Comparison of ENCODE assay signal across 9 cellular contexts in the genomic region with DNA sequence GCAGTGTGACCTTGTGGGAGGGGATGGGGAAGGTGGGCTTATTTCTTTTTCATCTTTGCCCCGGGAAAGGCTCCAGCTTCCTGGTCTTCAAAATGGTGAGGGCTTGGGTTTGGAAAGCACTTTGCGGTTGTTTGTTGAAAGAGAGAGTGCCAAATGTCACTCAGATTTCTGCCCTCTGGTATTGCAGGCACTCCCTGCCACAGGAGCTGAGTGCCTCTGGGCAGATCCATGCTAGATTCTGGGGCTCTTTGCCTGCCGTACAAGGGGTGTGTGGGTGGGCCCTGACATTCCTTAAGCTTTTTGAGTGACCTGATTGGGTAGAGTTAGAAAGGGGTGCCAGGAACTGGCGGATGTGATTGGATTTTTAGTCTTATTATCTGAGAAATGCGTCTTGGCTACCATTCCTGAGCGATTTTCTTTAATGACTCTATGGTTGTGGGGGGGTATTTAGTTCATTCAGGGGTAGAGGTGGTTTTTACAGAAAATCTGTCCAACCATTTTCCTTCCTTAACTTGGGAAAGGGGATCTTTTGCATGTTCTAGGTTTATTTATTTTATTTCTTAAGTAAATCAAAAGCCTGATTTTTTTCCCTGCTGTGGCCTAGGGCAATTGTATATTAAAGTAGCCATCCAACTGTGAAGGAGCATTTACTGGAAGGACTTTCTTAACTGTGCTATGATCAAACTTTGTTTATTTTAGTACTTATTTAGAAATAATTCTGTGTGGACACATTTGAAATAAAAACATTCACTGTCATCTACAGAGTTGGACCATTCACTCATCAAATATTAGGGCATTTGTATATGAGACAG. TPM values are rescaled to one million over a fixed set of nuclear protein-coding genes. Genes with fewer than 3 reads are reported as not detected.
DNase-seq lines count a peak whose midpoint lies in the region; ATAC-seq and TF ChIP-seq lines count a peak whose summit lies in the region.
"Had no signal": no experiment of that assay in that cellular context is flagged by ENCODE, and none has a peak within 500 bp of the region (broad histone marks: within the 10 kb centered on the region; RNA-seq: fewer than 3 reads in every experiment).

No MANE protein-coding gene starts in this region.

- peak overlapping the region in 1 of 5 donors; percentile 12 for H3K4me3 Mint-ChIP-seq in immature natural killer cell
- no peak overlapping the region for H3K4me3 Mint-ChIP-seq in osteocyte (ENCODE audit: unreplicated experiment)
- H3K4me3 Mint-ChIP-seq: activated naive CD8-positive, alpha-beta T cell treated with anti-CD3 and anti-CD28 coated beads for 36 hours had no signal

- peaks cover 77% of the 10 kb centered on the region for H3K79me2 ChIP-seq in KMS-11 (ENCODE audit: insufficient read depth, low read depth)

- TF ChIP-seq CTCF in KMS-11 (conservative IDR thresholded peaks at IDR 0.05; ENCODE audit: low read depth, low read length): no peak
- no peak for TF ChIP-seq CTCF in osteocyte (IDR thresholded peaks at IDR 0.05)

- H3K9me3 Mint-ChIP-seq in immature natural killer cell: no peaks in the 10 kb centered on the region
- H3K9me3 Mint-ChIP-seq in osteocyte (ENCODE audit: unreplicated experiment): no peaks in the 10 kb centered on the region

- DNase-seq in dedifferentiated amniotic fluid mesenchymal stem cell (ENCODE audit: extremely low spot score) (peak; percentile 73), immature natural killer cell (no peak), osteocyte (ENCODE audit: extremely low spot score, unreplicated experiment) (no peak), activated gamma-delta T cell (lab: John Stamatoyannopoulos, UW) (no peak)
- DNase-seq: activated naive CD8-positive, alpha-beta T cell treated with anti-CD3 and anti-CD28 coated beads for 36 hours had no signal

- H3K27ac ChIP-seq in BLaER1 (no peak overlapping the region), KMS-11 (no peak overlapping the region), muscle layer of colon (ENCODE audit: low read depth, low read length) (peak overlapping the region; percentile 60)

- ATAC-seq in GM18520 (IDR thresholded peaks at IDR 0.05; ENCODE audit: unreplicated experiment): no peak

- H3K9me3 ChIP-seq in BLaER1 (no peaks in the 10 kb centered on the region), muscle layer of colon (ENCODE audit: low read length) (no peaks in the 10 kb centered on the region)

- H3K36me3 Mint-ChIP-seq in immature natural killer cell: no peaks in the 10 kb centered on the region
- peaks cover 2% of the 10 kb centered on the region for H3K36me3 Mint-ChIP-seq in osteocyte (ENCODE audit: unreplicated experiment)

- H2AFZ ChIP-seq in KMS-11 (ENCODE audit: low read depth): no peak overlapping the region

- peak overlapping the region; percentile 97 for H3K4me2 ChIP-seq in BLaER1
- H3K4me2 ChIP-seq in KMS-11: peak overlapping the region; percentile 77

- H3K27me3 Mint-ChIP-seq in immature natural killer cell (ENCODE audit: low read depth in 3 of 3) (peaks cover 4 to 10% (median 6%) of the 10 kb centered on the region in 3 donors), osteocyte (ENCODE audit: unreplicated experiment) (no peaks in the 10 kb centered on the region)
- H3K27me3 Mint-ChIP-seq: activated naive CD8-positive, alpha-beta T cell treated with anti-CD3 and anti-CD28 coated beads for 36 hours had no signal

- peak overlapping the region; percentile 83; the same call in 1 of the 2 replicates for H3K4me3 ChIP-seq in BLaER1
- H3K4me3 ChIP-seq in KMS-11 (IDR thresholded peaks at IDR 0.05; ENCODE audit: insufficient read depth, low read depth, low read length): no peak overlapping the region
- peak overlapping the region in 1 of 2 donors; percentile 9 for H3K4me3 ChIP-seq in muscle layer of colon (ENCODE audit: low read depth in 1 of 2, low read length in 2 of 2)

- peak overlapping the region; percentile 35; the same call in 1 of the 2 replicates for H3K9ac ChIP-seq in BLaER1
- H3K9ac ChIP-seq in KMS-11: no peak overlapping the region
- H3K9ac ChIP-seq in muscle layer of colon (ENCODE audit: low read length): no peak overlapping the region

- H3K4me1 ChIP-seq in BLaER1 (peaks cover 70% of the 10 kb centered on the region), KMS-11 (ENCODE audit: low read depth, poor library complexity, severe bottlenecking) (peaks cover 62% of the 10 kb centered on the region), muscle layer of colon (ENCODE audit: insufficient read depth, low read length) (peaks cover 56% of the 10 kb centered on the region)

- H3K27ac Mint-ChIP-seq in immature natural killer cell (no peak overlapping the region), osteocyte (ENCODE audit: unreplicated experiment) (no peak overlapping the region)
- H3K27ac Mint-ChIP-seq: activated naive CD8-positive, alpha-beta T cell treated with anti-CD3 and anti-CD28 coated beads for 36 hours had no signal

- peaks cover 27 to 35% of the 10 kb centered on the region in 2 donors for H3K4me1 Mint-ChIP-seq in immature natural killer cell
- H3K4me1 Mint-ChIP-seq in osteocyte (ENCODE audit: unreplicated experiment): peaks cover 6% of the 10 kb centered on the region

- no peaks in the 10 kb centered on the region for H3K27me3 ChIP-seq in BLaER1
- no peaks in the 10 kb centered on the region for H3K27me3 ChIP-seq in KMS-11 (ENCODE audit: insufficient read depth, low read depth)
- H3K27me3 ChIP-seq in muscle layer of colon (ENCODE audit: control insufficient read depth in 1 of 2, insufficient read depth in 2 of 2, low read length in 2 of 2): no peaks in the 10 kb centered on the region

- H4K20me1 ChIP-seq in BLaER1 (peaks cover 76% of the 10 kb centered on the region), KMS-11 (ENCODE audit: insufficient read depth) (no peaks in the 10 kb centered on the region; the same call in 1 of the 2 replicates)

- H3K36me3 ChIP-seq in BLaER1: peaks cover 15% of the 10 kb centered on the region
- H3K36me3 ChIP-seq in KMS-11 (ENCODE audit: insufficient read depth): peaks cover 4% of the 10 kb centered on the region; the same call in 1 of the 2 replicates
- no peaks in the 10 kb centered on the region for H3K36me3 ChIP-seq in muscle layer of colon (ENCODE audit: insufficient read depth, low read length)

RNA-seq across cellular contexts. Expression of a gene that starts 3.2 kb away (rescaled TPM):
- 1 to 10 TPM; 1.5 to 6.9 (median 2.7) TPM for polyA plus RNA-seq in immature natural killer cell
- total RNA-seq in osteocyte: 107 and 113 TPM in 2 replicates

RNA-seq across cellular contexts. Expression of a gene that starts 13.4 kb away (rescaled TPM):
- 100 to 1,000 TPM in 1 of 3 donors, 10 to 100 TPM in 2; 86.8 to 116 (median 90.3) TPM for polyA plus RNA-seq in immature natural killer cell
- total RNA-seq in osteocyte: 226 and 229 TPM in 2 replicates
